1 cellular context compared by ENCODE assay signal in the genomic region with DNA sequence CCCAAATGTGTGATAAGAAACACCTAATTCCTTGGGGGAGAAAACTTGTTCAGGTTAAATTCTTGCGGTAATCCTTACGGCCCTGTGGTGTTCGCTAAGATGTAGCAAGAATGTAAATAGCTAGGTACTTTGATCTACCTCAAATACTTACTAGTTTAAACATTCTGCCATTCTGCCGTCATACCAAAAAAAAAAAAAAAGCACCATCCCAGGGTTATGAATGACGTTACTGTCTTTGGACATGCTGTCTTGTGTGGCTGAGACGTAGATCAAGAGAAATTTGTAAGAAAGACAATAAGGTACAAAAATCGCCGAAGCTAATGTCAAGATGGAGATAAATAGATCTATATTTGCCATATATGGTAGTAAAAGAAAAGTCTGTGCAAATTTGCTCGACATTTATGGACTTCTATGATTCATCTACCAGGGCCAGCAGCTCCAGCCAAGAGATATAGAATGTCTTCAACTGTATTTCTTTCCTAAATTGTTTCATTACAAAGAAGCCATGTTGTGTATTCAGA.
TF ChIP-seq lines count a peak whose summit lies in the region.

No MANE protein-coding gene starts in this region.

TF ChIP-seq in HEK293, 187 proteins besides CTCF, POLR2A, EP300 and RAD21 (continued from another document):
- TF ChIP-seq, protein P1, sequence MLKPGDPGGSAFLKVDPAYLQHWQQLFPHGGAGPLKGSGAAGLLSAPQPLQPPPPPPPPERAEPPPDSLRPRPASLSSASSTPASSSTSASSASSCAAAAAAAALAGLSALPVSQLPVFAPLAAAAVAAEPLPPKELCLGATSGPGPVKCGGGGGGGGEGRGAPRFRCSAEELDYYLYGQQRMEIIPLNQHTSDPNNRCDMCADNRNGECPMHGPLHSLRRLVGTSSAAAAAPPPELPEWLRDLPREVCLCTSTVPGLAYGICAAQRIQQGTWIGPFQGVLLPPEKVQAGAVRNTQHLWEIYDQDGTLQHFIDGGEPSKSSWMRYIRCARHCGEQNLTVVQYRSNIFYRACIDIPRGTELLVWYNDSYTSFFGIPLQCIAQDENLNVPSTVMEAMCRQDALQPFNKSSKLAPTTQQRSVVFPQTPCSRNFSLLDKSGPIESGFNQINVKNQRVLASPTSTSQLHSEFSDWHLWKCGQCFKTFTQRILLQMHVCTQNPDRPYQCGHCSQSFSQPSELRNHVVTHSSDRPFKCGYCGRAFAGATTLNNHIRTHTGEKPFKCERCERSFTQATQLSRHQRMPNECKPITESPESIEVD (tag by site-specific recombination; IDR thresholded peaks at IDR 0.05) = 0 out of 2 replicates have a peak, but pooled peaks have one; percentile 49
- TF ChIP-seq, protein P2, sequence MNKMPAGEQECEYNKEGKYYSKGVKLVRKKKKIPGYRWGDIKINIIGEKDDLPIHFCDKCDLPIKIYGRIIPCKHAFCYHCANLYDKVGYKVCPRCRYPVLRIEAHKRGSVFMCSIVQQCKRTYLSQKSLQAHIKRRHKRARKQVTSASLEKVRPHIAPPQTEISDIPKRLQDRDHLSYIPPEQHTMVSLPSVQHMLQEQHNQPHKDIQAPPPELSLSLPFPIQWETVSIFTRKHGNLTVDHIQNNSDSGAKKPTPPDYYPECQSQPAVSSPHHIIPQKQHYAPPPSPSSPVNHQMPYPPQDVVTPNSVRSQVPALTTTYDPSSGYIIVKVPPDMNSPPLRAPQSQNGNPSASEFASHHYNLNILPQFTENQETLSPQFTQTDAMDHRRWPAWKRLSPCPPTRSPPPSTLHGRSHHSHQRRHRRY (tag by site-specific recombination; IDR thresholded peaks at IDR 0.05) = no peak
- TF ChIP-seq, protein P3, sequence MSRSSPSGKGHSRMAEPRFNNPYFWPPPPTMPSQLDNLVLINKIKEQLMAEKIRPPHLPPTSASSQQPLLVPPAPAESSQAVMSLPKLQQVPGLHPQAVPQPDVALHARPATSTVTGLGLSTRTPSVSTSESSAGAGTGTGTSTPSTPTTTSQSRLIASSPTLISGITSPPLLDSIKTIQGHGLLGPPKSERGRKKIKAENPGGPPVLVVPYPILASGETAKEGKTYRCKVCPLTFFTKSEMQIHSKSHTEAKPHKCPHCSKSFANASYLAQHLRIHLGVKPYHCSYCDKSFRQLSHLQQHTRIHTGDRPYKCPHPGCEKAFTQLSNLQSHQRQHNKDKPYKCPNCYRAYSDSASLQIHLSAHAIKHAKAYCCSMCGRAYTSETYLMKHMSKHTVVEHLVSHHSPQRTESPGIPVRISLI (tag by site-specific recombination; IDR thresholded peaks at IDR 0.05) = 0 out of 2 replicates have a peak, but pooled peaks have one; percentile 55
- TF ChIP-seq ZNF10 (tag by site-specific recombination; IDR thresholded peaks at IDR 0.05) (no peak), ZNF629 (tag by site-specific recombination; IDR thresholded peaks at IDR 0.05) (peak; percentile 86), ZNF776 (tag by site-specific recombination; IDR thresholded peaks at IDR 0.05; ENCODE audit: borderline replicate concordance) (no peak), ZBTB17 (tag by site-specific recombination; IDR thresholded peaks at IDR 0.05) (no peak), ZBTB21 (tag by site-specific recombination; IDR thresholded peaks at IDR 0.05) (peak; percentile 70; the same call in 1 of the 2 replicates), ZNF391 (tag by site-specific recombination; IDR thresholded peaks at IDR 0.05; ENCODE audit: borderline replicate concordance, low read depth) (no peak), ZNF23 (tag by site-specific recombination; IDR thresholded peaks at IDR 0.05; ENCODE audit: borderline replicate concordance) (no peak), ZNF521 (tag by site-specific recombination; IDR thresholded peaks at IDR 0.05) (no peak), ZNF76 (tag by site-specific recombination; IDR thresholded peaks at IDR 0.05; ENCODE audit: borderline replicate concordance, low read depth) (no peak), ZNF670 (tag by site-specific recombination; IDR thresholded peaks at IDR 0.05; ENCODE audit: low read depth) (no peak), ZNF350 (tag by site-specific recombination; IDR thresholded peaks at IDR 0.05) (no peak)
- TF ChIP-seq, protein P4, sequence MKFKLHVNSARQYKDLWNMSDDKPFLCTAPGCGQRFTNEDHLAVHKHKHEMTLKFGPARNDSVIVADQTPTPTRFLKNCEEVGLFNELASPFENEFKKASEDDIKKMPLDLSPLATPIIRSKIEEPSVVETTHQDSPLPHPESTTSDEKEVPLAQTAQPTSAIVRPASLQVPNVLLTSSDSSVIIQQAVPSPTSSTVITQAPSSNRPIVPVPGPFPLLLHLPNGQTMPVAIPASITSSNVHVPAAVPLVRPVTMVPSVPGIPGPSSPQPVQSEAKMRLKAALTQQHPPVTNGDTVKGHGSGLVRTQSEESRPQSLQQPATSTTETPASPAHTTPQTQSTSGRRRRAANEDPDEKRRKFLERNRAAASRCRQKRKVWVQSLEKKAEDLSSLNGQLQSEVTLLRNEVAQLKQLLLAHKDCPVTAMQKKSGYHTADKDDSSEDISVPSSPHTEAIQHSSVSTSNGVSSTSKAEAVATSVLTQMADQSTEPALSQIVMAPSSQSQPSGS (tag by site-specific recombination; IDR thresholded peaks at IDR 0.05; ENCODE audit: low read depth) = 0 out of 2 replicates have a peak, but pooled peaks have one; percentile 19
- TF ChIP-seq, protein P5, sequence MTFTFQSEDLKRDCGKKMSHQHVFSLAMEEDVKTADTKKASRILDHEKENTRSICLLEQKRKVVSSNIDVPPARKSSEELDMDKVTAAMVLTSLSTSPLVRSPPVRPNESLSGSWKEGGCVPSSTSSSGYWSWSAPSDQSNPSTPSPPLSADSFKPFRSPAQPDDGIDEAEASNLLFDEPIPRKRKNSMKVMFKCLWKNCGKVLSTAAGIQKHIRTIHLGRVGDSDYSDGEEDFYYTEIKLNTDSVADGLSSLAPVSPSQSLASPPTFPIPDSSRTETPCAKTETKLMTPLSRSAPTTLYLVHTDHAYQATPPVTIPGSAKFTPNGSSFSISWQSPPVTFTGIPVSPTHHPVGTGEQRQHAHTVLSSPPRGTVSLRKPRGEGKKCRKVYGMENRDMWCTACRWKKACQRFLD (tag by site-specific recombination; IDR thresholded peaks at IDR 0.05) = no peak
TF ChIP-seq in HEK293: peak in this region for 6.
